1 cellular context compared by ENCODE assay signal in genomic region chr2:74659462-74659861, GRCh38.
TF ChIP-seq lines count a peak whose summit lies in the region.

No MANE protein-coding gene starts in this region.

TF ChIP-seq in IMR-90, 13 proteins besides CTCF, POLR2A, EP300 and RAD21 (continued from another document):
- TF ChIP-seq ELK1 (IDR thresholded peaks at IDR 0.05; ENCODE audit: borderline replicate concordance, low read depth, low read length) (no peak), CHD1 (IDR thresholded peaks at IDR 0.05; ENCODE audit: low read depth, low read length) (no peak)
